23 cellular contexts compared by ENCODE assay signal in genomic region chr4:119579823-119580222, GRCh38. TPM values are rescaled to one million over a fixed set of nuclear protein-coding genes. Genes with fewer than 3 reads are reported as not detected.
A peak's percentile ranks its signal among the peaks of the same experiment; 100 is the strongest.
DNase-seq lines count a peak whose midpoint lies in the region; FAIRE-seq and TF ChIP-seq lines count a peak whose summit lies in the region.
"Had no signal": no experiment of that assay in that cellular context is flagged by ENCODE, and none has a peak within 500 bp of the region (broad histone marks: within the 10 kb centered on the region; RNA-seq: fewer than 3 reads in every experiment).

No MANE protein-coding gene starts in this region.

- intact Hi-C loops in esophagus muscularis mucosa (cut with DNase I), result no loop called here
- intact Hi-C loops in ovary (cut with DNase I), result no loop called here

- no peak for TF ChIP-seq CTCF in esophagus muscularis mucosa (IDR thresholded peaks at IDR 0.05)
- TF ChIP-seq CTCF in osteocyte (IDR thresholded peaks at IDR 0.05), result no peak
- no peak for TF ChIP-seq CTCF in ovary (IDR thresholded peaks at IDR 0.05)

- DNase-seq in D341Med (ENCODE audit: low spot score), result peak; percentile 45
- DNase-seq in esophagus muscularis mucosa (ENCODE audit: extremely low spot score), result no peak
- no peak for DNase-seq in osteocyte (ENCODE audit: extremely low spot score, unreplicated experiment)
- no peak for DNase-seq in ovary
- DNase-seq in small intestine, result no peak
- no peak for DNase-seq in midbrain (lab: John Stamatoyannopoulos, UW)
- DNase-seq: AML-193; C1 segment of cervical spinal cord; CD8-positive, alpha-beta T cell; DMS153; GOT3; HCEC 1CT; MG63; NCI-H1417; NCI-H1694 treated with DMSO at 0.1 percent for 48 hours; NCI-H2081 treated with DMSO at 0.1 percent for 48 hours; NCI-H2171 treated with DMSO at 0.1 percent for 48 hours; NCI-H524 treated with DMSO at 0.1 percent for 48 hours; NCI-H82; Peyer's patch had no signal

- H3K27me3 ChIP-seq in esophagus muscularis mucosa (no peaks in the 10 kb centered on the region), stomach smooth muscle (ENCODE audit: control insufficient read depth in 1 of 2, insufficient read depth in 2 of 2, low read length in 2 of 2) (no peaks in the 10 kb centered on the region), ovary (no peaks in the 10 kb centered on the region), small intestine (ENCODE audit: control insufficient read depth in 2 of 2, insufficient read depth in 2 of 2, low read length in 2 of 2) (no peaks in the 10 kb centered on the region)
- H3K27me3 ChIP-seq: MG63, Peyer's patch had no signal

- peak overlapping the region; percentile 51 for H3K27ac Mint-ChIP-seq in osteocyte (ENCODE audit: unreplicated experiment)
- H3K27ac Mint-ChIP-seq: CD8-positive, alpha-beta T cell had no signal

- no peaks in the 10 kb centered on the region for H3K27me3 Mint-ChIP-seq in osteocyte (ENCODE audit: unreplicated experiment)

- no peak for TF ChIP-seq POLR2A in esophagus muscularis mucosa (IDR thresholded peaks at IDR 0.05; ENCODE audit: low read depth)
- no peak for TF ChIP-seq POLR2A in ovary (IDR thresholded peaks at IDR 0.05)

- peaks cover 0 to 40% (median 20%) of the 10 kb centered on the region in 4 donors for H3K4me1 ChIP-seq in esophagus muscularis mucosa
- peaks cover 13% of the 10 kb centered on the region for H3K4me1 ChIP-seq in stomach smooth muscle (ENCODE audit: control insufficient read depth, insufficient read depth, low read length)
- H3K4me1 ChIP-seq in ovary (ENCODE audit: insufficient read depth), result no peaks in the 10 kb centered on the region
- no peaks in the 10 kb centered on the region for H3K4me1 ChIP-seq in small intestine (ENCODE audit: control insufficient read depth in 2 of 2, insufficient read depth in 1 of 2, low read depth in 1 of 2, low read length in 1 of 2)
- H3K4me1 ChIP-seq: Peyer's patch had no signal

- H3K36me3 ChIP-seq in esophagus muscularis mucosa (peaks cover 0 to 18% (median 6%) of the 10 kb centered on the region in 4 donors), stomach smooth muscle (ENCODE audit: control insufficient read depth in 2 of 2, insufficient read depth in 2 of 2, low read length in 2 of 2) (peaks cover 6 to 9% of the 10 kb centered on the region in 2 donors), ovary (no peaks in the 10 kb centered on the region), small intestine (ENCODE audit: control insufficient read depth in 2 of 2, insufficient read depth in 2 of 2, low read length in 2 of 2) (peaks cover 0 to 4% of the 10 kb centered on the region in 2 donors)

- peaks cover 11% of the 10 kb centered on the region for H3K4me1 Mint-ChIP-seq in osteocyte (ENCODE audit: unreplicated experiment)

- H3K9me3 Mint-ChIP-seq in osteocyte (ENCODE audit: unreplicated experiment), result no peaks in the 10 kb centered on the region

- H3K27ac ChIP-seq in esophagus muscularis mucosa (replicated peaks in 1 of 4) (peak overlapping the region; percentile 34 to 68 (median 50)), stomach smooth muscle (ENCODE audit: low read length) (peak overlapping the region; percentile 82), ovary (no peak overlapping the region), small intestine (ENCODE audit: low read depth in 1 of 2, low read length in 1 of 2) (no peak overlapping the region)
- H3K27ac ChIP-seq: Peyer's patch had no signal

- H3K36me3 Mint-ChIP-seq in osteocyte (ENCODE audit: unreplicated experiment), result peaks cover 16% of the 10 kb centered on the region
- H3K36me3 Mint-ChIP-seq: CD8-positive, alpha-beta T cell had no signal

- H3K9me3 ChIP-seq in esophagus muscularis mucosa (no peaks in the 10 kb centered on the region), stomach smooth muscle (ENCODE audit: control insufficient read depth in 2 of 2, low read length in 2 of 2) (no peaks in the 10 kb centered on the region), ovary (no peaks in the 10 kb centered on the region), small intestine (ENCODE audit: control insufficient read depth, low read depth) (no peaks in the 10 kb centered on the region)
- H3K9me3 ChIP-seq: Peyer's patch had no signal

- TF ChIP-seq EP300 in esophagus muscularis mucosa (IDR thresholded peaks at IDR 0.05) (no peak), ovary (IDR thresholded peaks at IDR 0.05) (no peak)

- 60% methylated on average over 5 of the region's 5 CpGs for WGBS in esophagus muscularis mucosa
- WGBS in ovary, 3 donors, result 67 to 80% (median 72%) methylated on average over 5 of the region's 5 CpGs
- WGBS in small intestine, 3 donors, result 75 to 85% (median 75%) methylated on average over 5 of the region's 5 CpGs

- no peak overlapping the region for H3K4me3 Mint-ChIP-seq in osteocyte (ENCODE audit: unreplicated experiment)
- H3K4me3 Mint-ChIP-seq: CD8-positive, alpha-beta T cell had no signal

- H3K9ac ChIP-seq in stomach smooth muscle (ENCODE audit: low read length in 2 of 2), result no peak overlapping the region

- no peak for FAIRE-seq in small intestine (lab: Jason Lieb, UNC)
- FAIRE-seq: GM12891, K562 had no signal

- H3K4me3 ChIP-seq in esophagus muscularis mucosa, result no peak overlapping the region
- peak overlapping the region in 1 of 2 donors; percentile 17 for H3K4me3 ChIP-seq in stomach smooth muscle (ENCODE audit: low read length in 2 of 2)
- H3K4me3 ChIP-seq in ovary, result no peak overlapping the region
- H3K4me3 ChIP-seq in small intestine (ENCODE audit: low read depth in 1 of 2, low read length in 2 of 2), result no peak overlapping the region
- H3K4me3 ChIP-seq: K562, MG63, Peyer's patch had no signal

RNA-seq across cellular contexts. Expression of gene PDE5A, which starts 48.8 kb away (rescaled TPM):
- 100 to 1,000 TPM; 154 to 208 (median 199) TPM for total RNA-seq in esophagus muscularis mucosa
- total RNA-seq in osteocyte, result 9.1 and 10.9 TPM in 2 replicates
- total RNA-seq in ovary, result 10 to 100 TPM in 3 of 7 donors, 1 to 10 TPM in 4; 4.6 to 19.2 (median 9.7) TPM
- polyA plus RNA-seq in ovary, result 10 to 100 TPM in 1 of 2 donors, 1 to 10 TPM in 1; 4.9 to 25.3 TPM
- 1 to 10 TPM; 5.9 to 8.6 (median 6.3) TPM for polyA plus RNA-seq in small intestine

Comparison
In these comparisons a context has a peak if more than half of its experiments do, and no peak if none do; other contexts are left out.
1. H3K27ac ChIP-seq: peak in esophagus muscularis mucosa (4 of 4) and stomach smooth muscle (single experiment); none in ovary (0 of 2) and small intestine (0 of 2).
2. RNA of gene PDE5A, which starts 48.8 kb away (total RNA-seq): 154 to 208 TPM in esophagus muscularis mucosa; 4.6 to 19.2 TPM in ovary and 9.1 to 10.9 TPM in osteocyte; every median in the first group is over 4 times any median in the second.